In the genomic region with DNA sequence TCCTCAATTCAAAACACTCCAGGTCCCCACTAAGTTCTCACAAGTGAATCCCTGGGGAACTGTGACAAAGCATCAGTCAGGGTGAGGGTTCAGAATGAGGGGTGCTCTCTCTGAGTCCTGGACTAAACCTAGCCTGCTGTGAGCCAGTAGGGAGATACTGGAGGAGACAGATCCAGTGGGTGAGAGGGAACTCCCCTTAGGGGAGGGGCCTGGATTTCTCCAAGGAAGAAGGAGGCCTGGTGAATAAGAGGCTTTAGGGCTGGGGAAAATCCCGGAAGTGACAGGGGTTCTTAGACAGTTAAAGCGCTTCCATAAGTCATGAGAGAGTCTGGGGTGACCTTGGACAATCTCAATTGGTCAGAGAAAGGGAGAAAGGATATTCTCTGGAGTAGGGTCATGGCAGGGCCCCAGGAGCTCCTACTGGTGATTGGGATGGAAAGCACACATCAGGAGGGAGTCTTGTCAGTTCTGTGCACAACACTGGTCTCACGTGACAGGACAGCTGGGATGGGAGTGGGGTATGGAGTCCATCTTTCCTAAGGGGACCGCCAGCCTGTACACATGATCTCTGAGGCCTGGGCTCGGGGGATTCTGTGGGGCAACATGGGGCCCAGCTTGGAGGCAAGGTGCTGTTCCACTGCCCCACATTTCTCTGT, we compare ENCODE assay signal across 8 cellular contexts. TPM values are rescaled to one million over a fixed set of nuclear protein-coding genes. Genes with fewer than 3 reads are reported as not detected.
DNase-seq lines count a peak whose midpoint lies in the region; ATAC-seq, FAIRE-seq and TF ChIP-seq lines count a peak whose summit lies in the region.

No MANE protein-coding gene starts in this region.

- no peak overlapping the region for H2BK12ac ChIP-seq in H1 (ENCODE audit: low read depth, low read length)

- in situ Hi-C loops in KBM-7 (cut with MboI; ENCODE audit: low pct_unique_long_range_greater_than_20kb, low sequenced_read_pairs): no loop called here

- FAIRE-seq in H1 (lab: Jason Lieb, UNC): no peak

- H2BK15ac ChIP-seq in H1 (ENCODE audit: low read length): 0 out of 2 replicates have a peak overlapping the region, but pooled peaks have one; percentile 29

- peak overlapping the region; percentile 79 for H3K4me3 ChIP-seq in PC-3 (ENCODE audit: low read length)
- 0 out of 8 replicates have a peak overlapping the region, but pooled peaks of 1 of the 4 experiments have one; percentile 2 for H3K4me3 ChIP-seq in H1 (ENCODE audit: extremely low read depth in 1 of 4, insufficient read depth in 2 of 4, low read depth in 3 of 4, low read length in 4 of 4)

- H2BK20ac ChIP-seq in H1 (ENCODE audit: low read length): no peak overlapping the region

- H3K79me2 ChIP-seq in PC-3 (ENCODE audit: low read length): peaks cover 42% of the 10 kb centered on the region
- no peaks in the 10 kb centered on the region for H3K79me2 ChIP-seq in H1 (ENCODE audit: control insufficient read depth in 1 of 2, insufficient read depth in 2 of 2, low read length in 2 of 2)

- peaks cover 4% of the 10 kb centered on the region for H3K23me2 ChIP-seq in H1 (ENCODE audit: low read depth, low read length)

- TF ChIP-seq EP300 in H1 (IDR thresholded peaks at IDR 0.05; ENCODE audit: borderline replicate concordance in 1 of 2, low read depth in 2 of 2, low read length in 2 of 2): no peak

- H3F3A ChIP-seq in PC-3 (ENCODE audit: low read length, unreplicated experiment): no peaks in the 10 kb centered on the region

- H3K79me1 ChIP-seq in H1 (ENCODE audit: low read depth, low read length): no peaks in the 10 kb centered on the region; the same call in none of the 2 replicates

- intact Hi-C loops in PC-3 (cut with micrococcal nuclease): loop anchor here (5.0 kb wide), 1 partner anchor 38 kb away; the partner anchor contains the start of gene CASTOR1

- WGBS in H1 (ENCODE audit: extremely low coverage in 1 of 2, insufficient coverage in 1 of 2, insufficient read length in 1 of 2, insufficient replicate concordance in 2 of 2, low coverage in 1 of 2, low lambda C conversion rate in 2 of 2, missing lambda C conversion rate in 1 of 2), 2 experiments: 88% methylated on average over 5 of the region's 5 CpGs; no CpG with 5 or more reads in 1 of the 2 experiments

- H3K9ac ChIP-seq in PC-3 (ENCODE audit: low read length) (peak overlapping the region; percentile 77; the same call in 1 of the 2 replicates), H1 (replicated peaks in 1 of 4; ENCODE audit: extremely low read depth in 1 of 4, low read depth in 3 of 4, low read length in 3 of 4) (no peak overlapping the region; a peak in 1 of 7 replicates)

- ATAC-seq in PC-3: peak; percentile 35; the same call in 1 of the 2 replicates
- no peak for ATAC-seq in GM19397 (IDR thresholded peaks at IDR 0.05; ENCODE audit: unreplicated experiment)

- H4K20me1 ChIP-seq in PC-3 (ENCODE audit: low read length) (no peaks in the 10 kb centered on the region), H1 (replicated peaks in 1 of 2; ENCODE audit: control insufficient read depth in 1 of 2, insufficient read depth in 2 of 2, low read length in 2 of 2) (peaks cover 0 to 7% of the 10 kb centered on the region in 2 experiments)

- no peak overlapping the region for H2AK5ac ChIP-seq in H1 (ENCODE audit: low read depth, low read length)

- H3K27ac ChIP-seq in PC-3 (ENCODE audit: low read length) (0 out of 2 replicates have a peak overlapping the region, but pooled peaks have one; percentile 17), H1 (ENCODE audit: low read depth, low read length) (no peak overlapping the region)

- H3K4me1 ChIP-seq in PC-3 (ENCODE audit: insufficient read depth, low read length) (peaks cover 28% of the 10 kb centered on the region), H1 (replicated peaks in 1 of 4; ENCODE audit: control insufficient read depth in 3 of 4, insufficient read depth in 4 of 4, low read length in 3 of 4) (peaks cover 0 to 14% (median 7%) of the 10 kb centered on the region in 4 experiments; a peak in 6 of 7 replicates)

- no peak overlapping the region for H3K14ac ChIP-seq in H1 (ENCODE audit: insufficient read length)

- H2AFZ ChIP-seq in PC-3 (ENCODE audit: low read length): no peak overlapping the region
- no peak overlapping the region for H2AFZ ChIP-seq in H1 (ENCODE audit: low read length)

- H3K27me3 ChIP-seq in PC-3 (ENCODE audit: low read length): no peaks in the 10 kb centered on the region
- no peaks in the 10 kb centered on the region for H3K27me3 ChIP-seq in H1 (replicated peaks in 1 of 4; ENCODE audit: control insufficient read depth in 3 of 4, extremely low read depth in 1 of 4, insufficient read depth in 3 of 4, low read length in 3 of 4)

- H4K5ac ChIP-seq in H1 (ENCODE audit: insufficient read length, low read depth, low read length): no peak overlapping the region

- POLR2A ChIA-PET in PC-3 (lab: Charles Lee; ENCODE audit: unreplicated experiment): no interaction called here
- POLR2A ChIA-PET in H1 (lab: Charles Lee; ENCODE audit: partially characterized antibody): interaction anchor here (1.5 to 3.2 kb wide), 2 partner anchors 10 to 32 kb away, joined by 3 to 28 read pairs; partner anchors contain the start of genes CCDC157 and SF3A1

- BruUV-seq in PC-3 (replicated peaks; lab: Mats Ljungman, UMichigan): TSS peak; percentile 16

- DNase-seq in Daoy (ENCODE audit: low read depth) (peak; percentile 88), PC-3 (peak; percentile 67), H1 (ENCODE audit: low read depth in 1 of 2, low spot score in 2 of 2) (no peak), myocyte (ENCODE audit: low read depth) (peak; percentile 83), SIG-M5 (lab: John Stamatoyannopoulos, UW) (no peak), GDM1 (lab: John Stamatoyannopoulos, UW) (no peak), KBM-7 (no peak)

- H3K56ac ChIP-seq in H1 (replicated peaks; ENCODE audit: insufficient read length, low read depth, low read length): no peak overlapping the region

- H2BK5ac ChIP-seq in H1 (ENCODE audit: low read depth, low read length): 0 out of 2 replicates have a peak overlapping the region, but pooled peaks have one; percentile 30

- no peak overlapping the region for H2BK120ac ChIP-seq in H1 (replicated peaks; ENCODE audit: low read depth, low read length)

- CTCF ChIA-PET in PC-3 (lab: Charles Lee) (no interaction called here), H1 (lab: Charles Lee; ENCODE audit: partially characterized antibody) (interaction anchor here (0.8 to 20.1 kb wide), 4 partner anchors 17 to 57 kb away, joined by 3 to 203 read pairs (median 6); partner anchors contain the start of gene CASTOR1)

- H3K9me3 ChIP-seq in PC-3 (ENCODE audit: low read length) (no peaks in the 10 kb centered on the region), H1 (ENCODE audit: insufficient read depth in 2 of 2, low read depth in 1 of 2, low read length in 1 of 2) (no peaks in the 10 kb centered on the region)

- no peaks in the 10 kb centered on the region for H3K9me2 ChIP-seq in PC-3 (replicated peaks; ENCODE audit: low read length)

- no peak overlapping the region for H3K4ac ChIP-seq in H1 (replicated peaks; ENCODE audit: insufficient read length, low read depth, low read length)

- H3K18ac ChIP-seq in H1 (ENCODE audit: extremely low read depth, low read length): no peak overlapping the region

- H3K4me2 ChIP-seq in PC-3 (ENCODE audit: low read length) (peak overlapping the region; percentile 92), H1 (ENCODE audit: insufficient read depth in 1 of 2, low read depth in 2 of 2, low read length in 2 of 2) (peak overlapping the region; percentile 57 to 91; a peak in 2 of 4 replicates)

- H3K36me3 ChIP-seq in PC-3 (ENCODE audit: low read depth, low read length) (no peaks in the 10 kb centered on the region), H1 (ENCODE audit: control insufficient read depth in 2 of 4, insufficient read depth in 4 of 4, low read length in 3 of 4) (peaks cover 0 to 3% (median 0%) of the 10 kb centered on the region in 4 experiments; a peak in 1 of 8 replicates)

- H3K23ac ChIP-seq in H1 (ENCODE audit: insufficient read length): no peak overlapping the region

- TF ChIP-seq POLR2A in H1 (IDR thresholded peaks at IDR 0.05; ENCODE audit: control extremely low read depth in 1 of 2, low read depth in 2 of 2, low read length in 2 of 2): no peak

- H4K91ac ChIP-seq in H1 (replicated peaks; ENCODE audit: insufficient read length, low read length): no peak overlapping the region

- no peak overlapping the region for H4K8ac ChIP-seq in H1 (ENCODE audit: extremely low read depth, insufficient read depth, low read length)

- TF ChIP-seq RAD21 in H1 (IDR thresholded peaks at IDR 0.05 in 1 of 2, conservative IDR thresholded peaks at IDR 0.05 in 1 of 2; ENCODE audit: low read depth in 2 of 2, low read length in 2 of 2): no peak

- no peak for TF ChIP-seq CTCF in PC-3 (conservative IDR thresholded peaks at IDR 0.05; ENCODE audit: low read depth, low read length)
- TF ChIP-seq CTCF in H1 (IDR thresholded peaks at IDR 0.05; ENCODE audit: control extremely low read depth in 1 of 3, insufficient read depth in 1 of 3, low read depth in 1 of 3, low read length in 3 of 3): no peak

RNA-seq across cellular contexts. Expression of gene TBC1D10A, which starts 1.5 kb away (rescaled TPM):
- total RNA-seq in Daoy (2014; rRNA removed; shearing (Covaris generic)): 20.8 and 35.5 TPM in 2 replicates
- total RNA-seq in PC-3 (2014; rRNA removed) (12.6 and 19.5 TPM in 2 replicates), myocyte (18.1 and 19.8 TPM in 2 replicates)
- 5.4 and 6.5 TPM in 2 replicates for total RNA-seq in H1 (2021; fragmentation: NEBNext Ultra II Directional; extraction: Animal tissue kit (Norgen Biotek cat#: 25700))
- 7.0 and 11.3 TPM in 2 replicates for polyA plus RNA-seq in H1 (2011; rRNA removed)
- 7.8 TPM for polyA plus RNA-seq in H1 (2011; cell fraction: cytosol; rRNA removed)
- 14.8 TPM for polyA plus RNA-seq in H1 (2011; cell fraction: nucleus; rRNA removed)
- polyA plus RNA-seq in H1 (2012, experiment 1 of 2): 4.7 to 6.8 TPM (median 5.5 TPM) in 4 replicates
- 7.3 TPM for polyA plus RNA-seq in H1 (2012, experiment 2 of 2)
- polyA plus RNA-seq in H1 (2013, experiment 1 of 2): 3.7 TPM
- 3.1 TPM for polyA plus RNA-seq in H1 (2013, experiment 2 of 2)
- 5.0 and 6.8 TPM in 2 replicates for polyA minus RNA-seq in H1 (2011; rRNA and poly(A)+ RNA removed)
- polyA minus RNA-seq in H1 (2011; cell fraction: cytosol; rRNA and poly(A)+ RNA removed): 3.7 TPM
- polyA minus RNA-seq in H1 (2011; cell fraction: nucleus; rRNA and poly(A)+ RNA removed): 7.8 TPM
- 44.3 TPM for polyA plus RNA-seq in myocyte (2012)

RNA-seq across cellular contexts. Expression of gene SF3A1, which starts 31.5 kb away (rescaled TPM):
- 29.4 and 66.6 TPM in 2 replicates for total RNA-seq in Daoy (2014; rRNA removed; shearing (Covaris generic))
- total RNA-seq in PC-3 (2014; rRNA removed): 59.2 and 69.3 TPM in 2 replicates
- total RNA-seq in H1 (2021; fragmentation: NEBNext Ultra II Directional; extraction: Animal tissue kit (Norgen Biotek cat#: 25700)): 275 and 285 TPM in 2 replicates
- polyA plus RNA-seq in H1 (2011; rRNA removed): 27.8 and 83.8 TPM in 2 replicates
- 30.9 TPM for polyA plus RNA-seq in H1 (2011; cell fraction: cytosol; rRNA removed)
- 130 TPM for polyA plus RNA-seq in H1 (2011; cell fraction: nucleus; rRNA removed)
- polyA plus RNA-seq in H1 (2012, experiment 1 of 2): 119 to 215 TPM (median 197 TPM) in 4 replicates
- 69.1 TPM for polyA plus RNA-seq in H1 (2012, experiment 2 of 2)
- polyA plus RNA-seq in H1 (2013, experiment 1 of 2): 170 TPM
- 166 TPM for polyA plus RNA-seq in H1 (2013, experiment 2 of 2)
- polyA minus RNA-seq in H1 (2011; rRNA and poly(A)+ RNA removed): 101 and 106 TPM in 2 replicates
- polyA minus RNA-seq in H1 (2011; cell fraction: cytosol; rRNA and poly(A)+ RNA removed): 202 TPM
- polyA minus RNA-seq in H1 (2011; cell fraction: nucleus; rRNA and poly(A)+ RNA removed): 134 TPM
- 39.8 and 50.2 TPM in 2 replicates for total RNA-seq in myocyte
- 72.8 TPM for polyA plus RNA-seq in myocyte (2012)

RNA-seq across cellular contexts. Expression of gene CCDC157, which starts 31.6 kb away (rescaled TPM):
- 1.5 and 2.7 TPM in 2 replicates for total RNA-seq in Daoy (2014; rRNA removed; shearing (Covaris generic))
- total RNA-seq in PC-3 (2014; rRNA removed) (1.5 and 3.5 TPM in 2 replicates), myocyte (2.6 and 3.4 TPM in 2 replicates)
- 4.1 and 4.8 TPM in 2 replicates for total RNA-seq in H1 (2021; fragmentation: NEBNext Ultra II Directional; extraction: Animal tissue kit (Norgen Biotek cat#: 25700))
- 8.4 and 9.4 TPM in 2 replicates for polyA plus RNA-seq in H1 (2011; rRNA removed)
- 8.7 TPM for polyA plus RNA-seq in H1 (2011; cell fraction: cytosol; rRNA removed)
- polyA plus RNA-seq in H1 (2011; cell fraction: nucleus; rRNA removed): 11.9 TPM
- 3.5 to 5.0 TPM (median 4.4 TPM) in 4 replicates for polyA plus RNA-seq in H1 (2012, experiment 1 of 2)
- 5.9 TPM for polyA plus RNA-seq in H1 (2012, experiment 2 of 2)
- 3.2 TPM for polyA plus RNA-seq in H1 (2013, experiment 1 of 2)
- 3.0 TPM for polyA plus RNA-seq in H1 (2013, experiment 2 of 2)
- polyA minus RNA-seq in H1 (2011; rRNA and poly(A)+ RNA removed): 3.9 and 4.7 TPM in 2 replicates
- polyA minus RNA-seq in H1 (2011; cell fraction: cytosol; rRNA and poly(A)+ RNA removed): 1.5 TPM
- polyA minus RNA-seq in H1 (2011; cell fraction: nucleus; rRNA and poly(A)+ RNA removed): 8.8 TPM
- 3.0 TPM for polyA plus RNA-seq in myocyte (2012)

RNA-seq across cellular contexts. Expression of gene CASTOR1, which starts 35.9 kb away (rescaled TPM):
- 5.9 and 10.3 TPM in 2 replicates for total RNA-seq in Daoy (2014; rRNA removed; shearing (Covaris generic))
- 4.2 and 6.1 TPM in 2 replicates for total RNA-seq in PC-3 (2014; rRNA removed)
- 8.4 and 10.3 TPM in 2 replicates for total RNA-seq in H1 (2021; fragmentation: NEBNext Ultra II Directional; extraction: Animal tissue kit (Norgen Biotek cat#: 25700))
- 36.0 and 44.6 TPM in 2 replicates for polyA plus RNA-seq in H1 (2011; rRNA removed)
- polyA plus RNA-seq in H1 (2011; cell fraction: cytosol; rRNA removed): 22.6 TPM
- polyA plus RNA-seq in H1 (2011; cell fraction: nucleus; rRNA removed): 27.5 TPM
- polyA plus RNA-seq in H1 (2012, experiment 1 of 2): 3.7 to 12.4 TPM (median 11.3 TPM) in 4 replicates
- 10.9 TPM for polyA plus RNA-seq in H1 (2012, experiment 2 of 2)
- 9.5 TPM for polyA plus RNA-seq in H1 (2013, experiment 1 of 2)
- polyA plus RNA-seq in H1 (2013, experiment 2 of 2): 10.2 TPM
- 8.2 and 8.5 TPM in 2 replicates for polyA minus RNA-seq in H1 (2011; rRNA and poly(A)+ RNA removed)
- polyA minus RNA-seq in H1 (2011; cell fraction: cytosol; rRNA and poly(A)+ RNA removed): 3.8 TPM
- polyA minus RNA-seq in H1 (2011; cell fraction: nucleus; rRNA and poly(A)+ RNA removed): 8.7 TPM
- total RNA-seq in myocyte: 11.3 and 13.3 TPM in 2 replicates
- 30.2 TPM for polyA plus RNA-seq in myocyte (2012)

RNA-seq across cellular contexts. Expression of gene OSM, which starts 58.5 kb away (rescaled TPM):
- 0.06 TPM in 1 of 2 replicates, not detected in the other for total RNA-seq in Daoy (2014; rRNA removed; shearing (Covaris generic))
- not detected in 2 replicates for total RNA-seq in PC-3 (2014; rRNA removed)
- not detected in 2 replicates for total RNA-seq in H1 (2021; fragmentation: NEBNext Ultra II Directional; extraction: Animal tissue kit (Norgen Biotek cat#: 25700))
- not detected in 2 replicates for polyA plus RNA-seq in H1 (2011; rRNA removed)
- not detected for polyA plus RNA-seq in H1 (2011; cell fraction: cytosol; rRNA removed)
- polyA plus RNA-seq in H1 (2011; cell fraction: nucleus; rRNA removed): not detected
- not detected in 4 replicates for polyA plus RNA-seq in H1 (2012, experiment 1 of 2)
- not detected for polyA plus RNA-seq in H1 (2012, experiment 2 of 2)
- polyA plus RNA-seq in H1 (2013, experiment 1 of 2): not detected
- not detected for polyA plus RNA-seq in H1 (2013, experiment 2 of 2)
- polyA minus RNA-seq in H1 (2011; rRNA and poly(A)+ RNA removed): not detected in 2 replicates
- not detected for polyA minus RNA-seq in H1 (2011; cell fraction: cytosol; rRNA and poly(A)+ RNA removed)
- polyA minus RNA-seq in H1 (2011; cell fraction: nucleus; rRNA and poly(A)+ RNA removed): not detected
- not detected in 2 replicates for total RNA-seq in myocyte
- polyA plus RNA-seq in myocyte (2012): 0.08 TPM

Comparison
In these comparisons a context has a peak if more than half of its experiments do, and no peak if none do; other contexts are left out.
1. DNase-seq: peak in Daoy (single experiment), PC-3 (single experiment) and myocyte (single experiment); none in H1 (0 of 2), SIG-M5 (single experiment), GDM1 (single experiment) and KBM-7 (single experiment).